In genomic region chr16:24541534-24541933, GRCh38 we compare ENCODE assay signal across 8 cellular contexts. TPM values are rescaled to one million over a fixed set of nuclear protein-coding genes. Genes with fewer than 3 reads are reported as not detected.
DNase-seq lines count a peak whose midpoint lies in the region; ATAC-seq and TF ChIP-seq lines count a peak whose summit lies in the region.

No MANE protein-coding gene starts in this region.

- peak overlapping the region; percentile 94 for H3K4me3 ChIP-seq in Caco-2 (ENCODE audit: low read depth, low read length)
- peak overlapping the region; percentile 94 for H3K4me3 ChIP-seq in PC-3 (ENCODE audit: low read length)
- H3K4me3 ChIP-seq in parathyroid adenoma (ENCODE audit: low read depth, low read length): peak overlapping the region; percentile 95

- H3K27me3 Mint-ChIP-seq in Caco-2 (ENCODE audit: insufficient read depth, unreplicated experiment) (no peaks in the 10 kb centered on the region), endothelial cell (ENCODE audit: unreplicated experiment) (peaks cover 5% of the 10 kb centered on the region)

- H3K27ac ChIP-seq in PC-3 (ENCODE audit: low read length) (no peak overlapping the region), parathyroid adenoma (peak overlapping the region; percentile 98)

- H3K4me1 ChIP-seq in Caco-2: peaks cover 6% of the 10 kb centered on the region; the same call in 1 of the 2 replicates
- H3K4me1 ChIP-seq in PC-3 (ENCODE audit: insufficient read depth, low read length): peaks cover 24% of the 10 kb centered on the region
- H3K4me1 ChIP-seq in parathyroid adenoma: peaks cover 7% of the 10 kb centered on the region

- POLR2A ChIA-PET in Caco-2 (lab: Charles Lee): no interaction called here
- POLR2A ChIA-PET in PC-3 (lab: Charles Lee; ENCODE audit: unreplicated experiment): no interaction called here

- peak overlapping the region; percentile 98 for H3K4me3 Mint-ChIP-seq in Caco-2 (ENCODE audit: unreplicated experiment)
- peak overlapping the region; percentile 96 for H3K4me3 Mint-ChIP-seq in endothelial cell (ENCODE audit: unreplicated experiment)

- no peak for DNase-seq in Caco-2
- DNase-seq in PC-3: no peak
- no peak for DNase-seq in endothelial cell (ENCODE audit: low spot score)
- DNase-seq in T-helper 9 cell: no peak
- no peak for DNase-seq in activated CD4-positive, alpha-beta T cell treated with anti-CD3 and anti-CD28 coated beads, Interleukin-2, amount 50 U/mL, for 1 hour

- peaks cover 22% of the 10 kb centered on the region for H3K36me3 Mint-ChIP-seq in Caco-2 (ENCODE audit: insufficient read depth, unreplicated experiment)
- H3K36me3 Mint-ChIP-seq in endothelial cell (ENCODE audit: low read depth, unreplicated experiment): peaks cover 12% of the 10 kb centered on the region

- no peaks in the 10 kb centered on the region for H3K36me3 ChIP-seq in Caco-2 (ENCODE audit: control insufficient read depth, insufficient read depth, low read length)
- H3K36me3 ChIP-seq in PC-3 (ENCODE audit: low read depth, low read length): peaks cover 32% of the 10 kb centered on the region
- no peaks in the 10 kb centered on the region for H3K36me3 ChIP-seq in parathyroid adenoma (ENCODE audit: control insufficient read depth, insufficient read depth, low read length)

- H3K9ac ChIP-seq in PC-3 (ENCODE audit: low read length) (peak overlapping the region; percentile 100), parathyroid adenoma (no peak overlapping the region)

- no peaks in the 10 kb centered on the region for H3K9me2 ChIP-seq in PC-3 (replicated peaks; ENCODE audit: low read length)

- no peak for TF ChIP-seq CTCF in Caco-2 (IDR thresholded peaks at IDR 0.05; ENCODE audit: insufficient read depth in 1 of 2, low read depth in 1 of 2, low read length in 1 of 2, severe bottlenecking in 1 of 2, unreplicated experiment in 1 of 2)
- no peak for TF ChIP-seq CTCF in PC-3 (conservative IDR thresholded peaks at IDR 0.05; ENCODE audit: low read depth, low read length)
- no peak for TF ChIP-seq CTCF in endothelial cell (IDR thresholded peaks at IDR 0.05; ENCODE audit: unreplicated experiment)
- TF ChIP-seq CTCF in parathyroid adenoma (IDR thresholded peaks at IDR 0.05): no peak

- BruUV-seq in Caco-2 (replicated peaks; lab: Mats Ljungman, UMichigan) (no TSS peak), PC-3 (replicated peaks; lab: Mats Ljungman, UMichigan) (TSS peak; percentile 21)

- H3K4me1 Mint-ChIP-seq in Caco-2 (ENCODE audit: low read depth, unreplicated experiment) (peaks cover 8% of the 10 kb centered on the region), endothelial cell (ENCODE audit: unreplicated experiment) (peaks cover 32% of the 10 kb centered on the region)

- peak overlapping the region; percentile 81 for H3K4me2 ChIP-seq in PC-3 (ENCODE audit: low read length)
- H3K4me2 ChIP-seq in parathyroid adenoma (ENCODE audit: low read length): peak overlapping the region; percentile 92

- CTCF ChIA-PET in Caco-2 (lab: Charles Lee) (interaction anchor here (1.0 kb wide), 1 partner anchor 24 kb away, joined by 3 read pairs; no protein-coding TSS in a partner anchor), PC-3 (lab: Charles Lee) (interaction anchor here (2.2 kb wide), 1 partner anchor 24 kb away, joined by 7 read pairs; no protein-coding TSS in a partner anchor)

- H3K9me3 ChIP-seq in Caco-2 (no peaks in the 10 kb centered on the region), PC-3 (ENCODE audit: low read length) (no peaks in the 10 kb centered on the region), parathyroid adenoma (ENCODE audit: control insufficient read depth, low read length) (no peaks in the 10 kb centered on the region)

- H3F3A ChIP-seq in PC-3 (ENCODE audit: low read length, unreplicated experiment): no peaks in the 10 kb centered on the region

- H3K79me2 ChIP-seq in PC-3 (ENCODE audit: low read length): peaks cover 72% of the 10 kb centered on the region
- peaks cover 53% of the 10 kb centered on the region for H3K79me2 ChIP-seq in parathyroid adenoma

- H3K27ac Mint-ChIP-seq in Caco-2 (ENCODE audit: unreplicated experiment): peak overlapping the region; percentile 100
- peak overlapping the region; percentile 99 for H3K27ac Mint-ChIP-seq in endothelial cell (ENCODE audit: unreplicated experiment)

- peaks cover 60% of the 10 kb centered on the region for H4K20me1 ChIP-seq in PC-3 (ENCODE audit: low read length)

- intact Hi-C loops in Caco-2 (cut with micrococcal nuclease; ENCODE audit: unreplicated experiment): no loop called here
- intact Hi-C loops in PC-3 (cut with micrococcal nuclease): no loop called here

- H2AFZ ChIP-seq in PC-3 (ENCODE audit: low read length): no peak overlapping the region
- H2AFZ ChIP-seq in parathyroid adenoma: no peak overlapping the region

- H3K9me3 Mint-ChIP-seq in Caco-2 (ENCODE audit: unreplicated experiment) (no peaks in the 10 kb centered on the region), endothelial cell (ENCODE audit: unreplicated experiment) (no peaks in the 10 kb centered on the region)

- ATAC-seq in PC-3: no peak
- ATAC-seq in GM21786 (IDR thresholded peaks at IDR 0.05; ENCODE audit: unreplicated experiment): no peak
- no peak for ATAC-seq in HG02884 (IDR thresholded peaks at IDR 0.05; ENCODE audit: unreplicated experiment)

- no peaks in the 10 kb centered on the region for H3K27me3 ChIP-seq in Caco-2 (replicated peaks; ENCODE audit: control insufficient read depth, insufficient read depth, low read length)
- no peaks in the 10 kb centered on the region for H3K27me3 ChIP-seq in PC-3 (ENCODE audit: low read length)
- H3K27me3 ChIP-seq in parathyroid adenoma (ENCODE audit: control insufficient read depth, insufficient read depth, low read length): no peaks in the 10 kb centered on the region

RNA-seq across cellular contexts. Expression of gene RBBP6, which starts 2.2 kb away (rescaled TPM):
- total RNA-seq in Caco-2 (2022): 38.7 and 42.2 TPM in 2 replicates
- 38.4 and 59.0 TPM in 2 replicates for total RNA-seq in PC-3 (2014; rRNA removed)
- 67.9 TPM for total RNA-seq in endothelial cell (ENCODE audit: unreplicated experiment)
